ENCODE assay signal across 9 cellular contexts in genomic region chr19:861756-862528, GRCh38. TPM values are rescaled to one million over a fixed set of nuclear protein-coding genes. Genes with fewer than 3 reads are reported as not detected.
DNase-seq lines count a peak whose midpoint lies in the region; ATAC-seq and TF ChIP-seq lines count a peak whose summit lies in the region.
"Had no signal": no experiment of that assay in that cellular context is flagged by ENCODE, and none has a peak within 500 bp of the region (broad histone marks: within the 10 kb centered on the region; RNA-seq: fewer than 3 reads in every experiment).

No MANE protein-coding gene starts in this region.

- DNase-seq in GF-D8 (lab: John Stamatoyannopoulos, UW) (peak; percentile 74), NCI-H2029 treated with DMSO at 0.1 percent for 48 hours (lab: John Stamatoyannopoulos, UW) (peak; percentile 83), ecto neural progenitor cell (ENCODE audit: low spot score) (peak; percentile 93), spleen (peak; percentile 88), DMS114 treated with DMSO at 0.1 percent for 48 hours (lab: John Stamatoyannopoulos, UW; ENCODE audit: unreplicated experiment) (no peak)
- DNase-seq in activated CD4-positive, alpha-beta T cell treated with anti-CD3 and anti-CD28 coated beads for 4 hours = peak; percentile 60 to 63

- peaks cover 0 to 58% (median 20%) of the 10 kb centered on the region in 7 donors for H3K27me3 ChIP-seq in spleen (replicated peaks in 1 of 7)

- ATAC-seq in HG03469 (IDR thresholded peaks at IDR 0.05; ENCODE audit: unreplicated experiment) = no peak
- ATAC-seq in HG02759 (IDR thresholded peaks at IDR 0.05; ENCODE audit: unreplicated experiment) = no peak

- peaks cover 0 to 5% (median 0%) of the 10 kb centered on the region in 6 donors for H3K36me3 ChIP-seq in spleen

- WGBS in spleen, 5 donors = 15 to 30% (median 19%) methylated on average over 45 to 57 of the region's 57 CpGs

- no peak for TF ChIP-seq POLR2A in spleen (IDR thresholded peaks at IDR 0.05)

- TF ChIP-seq CTCF in spleen (IDR thresholded peaks at IDR 0.05 in 8 of 11, conservative IDR thresholded peaks at IDR 0.05 in 3 of 11) = no peak

- peaks cover 11 to 64% (median 46%) of the 10 kb centered on the region in 6 donors for H3K4me1 ChIP-seq in spleen

- intact Hi-C loops in spleen (cut with DNase I; ENCODE audit: low total_unique reads) = loop anchor here (2.0 to 10.0 kb wide), 2 partner anchors 59 to 123 kb away; partner anchors contain the start of gene WDR18

- H3K27ac ChIP-seq in spleen = peak overlapping the region in 1 of 8 donors; percentile 85

- no peaks in the 10 kb centered on the region for H3K9me3 ChIP-seq in spleen

- peak overlapping the region in 1 of 8 donors; percentile 66 for H3K4me3 ChIP-seq in spleen

RNA-seq across cellular contexts. Expression of gene CFD, which starts 2.5 kb away (rescaled TPM):
- total RNA-seq in spleen = 10 to 100 TPM; 11.3 to 59.5 (median 26.2) TPM
- 10 to 100 TPM in 2 of 3 donors, 1 to 10 TPM in 1; 6.6 to 25.3 (median 18.4) TPM for polyA plus RNA-seq in spleen

RNA-seq across cellular contexts. Expression of gene ELANE, which starts 9.8 kb away (rescaled TPM):
- 100 to 1,000 TPM in 1 of 7 donors, 10 to 100 TPM in 4, 1 to 10 TPM in 2; 3.9 to 137 (median 17.0) TPM for total RNA-seq in spleen
- polyA plus RNA-seq in spleen = 1 to 10 TPM; 2.8 to 6.7 (median 5.4) TPM

RNA-seq across cellular contexts. Expression of gene PRTN3, which starts 21.1 kb away (rescaled TPM):
- 100 to 1,000 TPM in 1 of 7 donors, 10 to 100 TPM in 3, 1 to 10 TPM in 3; 2.8 to 168 (median 11.7) TPM for total RNA-seq in spleen
- 1 to 10 TPM in 2 of 3 donors, under 1 TPM in 1; 0.89 to 3.3 (median 1.3) TPM for polyA plus RNA-seq in spleen

RNA-seq across cellular contexts. Expression of gene MED16, which starts 31.0 kb away (rescaled TPM):
- 10 to 100 TPM; 37.0 to 60.7 (median 52.7) TPM for total RNA-seq in spleen
- 10 to 100 TPM; 43.2 to 82.1 (median 77.6) TPM for polyA plus RNA-seq in spleen

RNA-seq across cellular contexts. Expression of gene RNU6-9, which starts 31.3 kb away (rescaled TPM):
- not detected for total RNA-seq in spleen
- polyA plus RNA-seq in spleen = not detected
- total RNA-seq: liver had no signal
- polyA plus RNA-seq: liver had no signal
